1 cellular context compared by ENCODE assay signal in the genomic region with DNA sequence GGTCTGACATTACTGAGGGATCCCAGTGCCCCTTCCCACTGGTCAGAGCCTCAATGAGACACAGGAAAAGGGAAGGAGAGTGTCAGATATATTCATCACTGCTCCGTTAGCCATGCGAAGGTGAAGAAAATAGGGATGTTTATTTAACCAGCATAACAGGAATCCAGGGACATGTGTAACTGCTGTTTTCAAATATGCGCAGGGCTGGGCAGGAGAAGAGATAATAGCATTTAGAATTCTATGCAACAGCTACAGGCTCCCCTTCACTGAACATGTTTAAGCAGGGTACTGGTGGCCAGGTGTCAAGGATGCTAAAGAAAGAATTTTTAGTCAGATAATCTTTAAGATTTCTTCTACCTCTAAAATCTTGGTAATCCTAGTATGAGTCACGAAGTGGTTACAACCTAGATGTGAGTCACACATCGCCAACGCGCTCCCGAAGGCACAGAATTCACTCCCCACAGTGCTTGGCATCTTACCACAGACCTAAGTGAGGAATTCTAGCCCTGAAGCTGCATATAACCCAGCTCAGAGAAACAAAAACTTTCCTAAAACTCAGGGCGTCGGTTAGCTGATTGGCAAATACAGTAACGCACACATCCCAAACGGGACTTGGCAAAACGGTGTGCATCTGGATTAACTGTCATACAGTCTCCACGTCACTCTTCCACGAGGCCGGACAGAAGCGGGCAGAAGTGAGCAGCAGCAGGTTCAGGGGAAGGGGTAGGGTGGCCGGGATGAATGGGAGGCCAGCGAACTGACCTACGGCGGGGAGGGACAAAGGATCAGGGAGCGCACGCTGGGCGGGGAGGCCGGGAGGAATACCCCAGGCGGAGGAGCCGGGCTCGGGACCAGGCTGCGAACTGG.
TF ChIP-seq lines count a peak whose summit lies in the region.

No MANE protein-coding gene starts in this region.

TF ChIP-seq in K562, 482 proteins besides CTCF, POLR2A, EP300 and RAD21 (continued from another document and continues in another):
- 0 out of 2 replicates have a peak, but pooled peaks have one; percentile 20 for TF ChIP-seq XRCC5 (IDR thresholded peaks at IDR 0.05; ENCODE audit: low read depth, low read length)
- no peak for TF ChIP-seq USF1 (CRISPR knock-in tag; IDR thresholded peaks at IDR 0.05)
- no peak for TF ChIP-seq E2F3 (CRISPR knock-in tag; IDR thresholded peaks at IDR 0.05)
- no peak for TF ChIP-seq ZNF507 (tag; conservative IDR thresholded peaks at IDR 0.05)
- peak; percentile 0 for TF ChIP-seq CHD1 (IDR thresholded peaks at IDR 0.05; ENCODE audit: low read length)
- TF ChIP-seq ASH1L (IDR thresholded peaks at IDR 0.05; ENCODE audit: borderline replicate concordance, low read depth, partially characterized antibody), result no peak
- TF ChIP-seq, protein P1, sequence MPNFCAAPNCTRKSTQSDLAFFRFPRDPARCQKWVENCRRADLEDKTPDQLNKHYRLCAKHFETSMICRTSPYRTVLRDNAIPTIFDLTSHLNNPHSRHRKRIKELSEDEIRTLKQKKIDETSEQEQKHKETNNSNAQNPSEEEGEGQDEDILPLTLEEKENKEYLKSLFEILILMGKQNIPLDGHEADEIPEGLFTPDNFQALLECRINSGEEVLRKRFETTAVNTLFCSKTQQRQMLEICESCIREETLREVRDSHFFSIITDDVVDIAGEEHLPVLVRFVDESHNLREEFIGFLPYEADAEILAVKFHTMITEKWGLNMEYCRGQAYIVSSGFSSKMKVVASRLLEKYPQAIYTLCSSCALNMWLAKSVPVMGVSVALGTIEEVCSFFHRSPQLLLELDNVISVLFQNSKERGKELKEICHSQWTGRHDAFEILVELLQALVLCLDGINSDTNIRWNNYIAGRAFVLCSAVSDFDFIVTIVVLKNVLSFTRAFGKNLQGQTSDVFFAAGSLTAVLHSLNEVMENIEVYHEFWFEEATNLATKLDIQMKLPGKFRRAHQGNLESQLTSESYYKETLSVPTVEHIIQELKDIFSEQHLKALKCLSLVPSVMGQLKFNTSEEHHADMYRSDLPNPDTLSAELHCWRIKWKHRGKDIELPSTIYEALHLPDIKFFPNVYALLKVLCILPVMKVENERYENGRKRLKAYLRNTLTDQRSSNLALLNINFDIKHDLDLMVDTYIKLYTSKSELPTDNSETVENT (CRISPR knock-in tag; IDR thresholded peaks at IDR 0.05), result no peak
- TF ChIP-seq, protein P2, sequence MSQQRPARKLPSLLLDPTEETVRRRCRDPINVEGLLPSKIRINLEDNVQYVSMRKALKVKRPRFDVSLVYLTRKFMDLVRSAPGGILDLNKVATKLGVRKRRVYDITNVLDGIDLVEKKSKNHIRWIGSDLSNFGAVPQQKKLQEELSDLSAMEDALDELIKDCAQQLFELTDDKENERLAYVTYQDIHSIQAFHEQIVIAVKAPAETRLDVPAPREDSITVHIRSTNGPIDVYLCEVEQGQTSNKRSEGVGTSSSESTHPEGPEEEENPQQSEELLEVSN (IDR thresholded peaks at IDR 0.05; ENCODE audit: borderline replicate concordance in 1 of 2, extremely low read depth in 1 of 2, insufficient read depth in 1 of 2, insufficient read length in 1 of 2, low read depth in 1 of 2, low read length in 1 of 2, poor library complexity in 1 of 2, severe bottlenecking in 1 of 2), result peak in 1 of 2 experiments; percentile 30
- TF ChIP-seq HDAC1 (IDR thresholded peaks at IDR 0.05), result peak in 1 of 2 experiments; percentile 82; a peak in 2 of 4 replicates
- TF ChIP-seq ZC3H4 (CRISPR knock-in tag; IDR thresholded peaks at IDR 0.05; ENCODE audit: borderline replicate concordance), result peak; percentile 81; the same call in 1 of the 2 replicates
- no peak for TF ChIP-seq NFYB (IDR thresholded peaks at IDR 0.05; ENCODE audit: extremely low read depth, insufficient read length)
- no peak for TF ChIP-seq FOXA1 (IDR thresholded peaks at IDR 0.05; ENCODE audit: borderline replicate concordance)
- TF ChIP-seq CTCFL (IDR thresholded peaks at IDR 0.05; ENCODE audit: borderline replicate concordance, insufficient read depth, low read depth, low read length, poor library complexity, severe bottlenecking), result no peak
- TF ChIP-seq, protein P3, sequence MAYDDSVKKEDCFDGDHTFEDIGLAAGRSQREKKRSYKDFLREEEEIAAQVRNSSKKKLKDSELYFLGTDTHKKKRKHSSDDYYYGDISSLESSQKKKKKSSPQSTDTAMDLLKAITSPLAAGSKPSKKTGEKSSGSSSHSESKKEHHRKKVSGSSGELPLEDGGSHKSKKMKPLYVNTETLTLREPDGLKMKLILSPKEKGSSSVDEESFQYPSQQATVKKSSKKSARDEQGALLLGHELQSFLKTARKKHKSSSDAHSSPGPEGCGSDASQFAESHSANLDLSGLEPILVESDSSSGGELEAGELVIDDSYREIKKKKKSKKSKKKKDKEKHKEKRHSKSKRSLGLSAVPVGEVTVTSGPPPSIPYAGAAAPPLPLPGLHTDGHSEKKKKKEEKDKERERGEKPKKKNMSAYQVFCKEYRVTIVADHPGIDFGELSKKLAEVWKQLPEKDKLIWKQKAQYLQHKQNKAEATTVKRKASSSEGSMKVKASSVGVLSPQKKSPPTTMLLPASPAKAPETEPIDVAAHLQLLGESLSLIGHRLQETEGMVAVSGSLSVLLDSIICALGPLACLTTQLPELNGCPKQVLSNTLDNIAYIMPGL (CRISPR knock-in tag; IDR thresholded peaks at IDR 0.05), result 0 out of 2 replicates have a peak, but pooled peaks have one; percentile 39
- no peak for TF ChIP-seq RBM34 (IDR thresholded peaks at IDR 0.05; ENCODE audit: borderline replicate concordance, insufficient read depth, low read length)
- TF ChIP-seq ESRRA (IDR thresholded peaks at IDR 0.05; ENCODE audit: borderline replicate concordance, low read depth), result no peak
- no peak for TF ChIP-seq HINFP (tag; conservative IDR thresholded peaks at IDR 0.05; ENCODE audit: low read depth)
- TF ChIP-seq ZNF431 (CRISPR knock-in tag; IDR thresholded peaks at IDR 0.05), result no peak
- no peak for TF ChIP-seq PTBP1 (IDR thresholded peaks at IDR 0.05; ENCODE audit: low read depth, low read length)
- TF ChIP-seq MAFF (IDR thresholded peaks at IDR 0.05; ENCODE audit: low read length), result no peak
- no peak for TF ChIP-seq SAFB (IDR thresholded peaks at IDR 0.05; ENCODE audit: borderline replicate concordance, low read depth, low read length)
- TF ChIP-seq DMBX1 (CRISPR knock-in tag; IDR thresholded peaks at IDR 0.05; ENCODE audit: borderline replicate concordance), result no peak
- no peak for TF ChIP-seq NR4A1 (CRISPR knock-in tag; IDR thresholded peaks at IDR 0.05)
- no peak for TF ChIP-seq NR4A1 (tag; IDR thresholded peaks at IDR 0.05)
- TF ChIP-seq NR2C1 (IDR thresholded peaks at IDR 0.05), result no peak
- TF ChIP-seq NR2C1 (tag; IDR thresholded peaks at IDR 0.05), result no peak
- peak; percentile 77 for TF ChIP-seq SMARCE1 (IDR thresholded peaks at IDR 0.05)
- no peak for TF ChIP-seq CBX3 (IDR thresholded peaks at IDR 0.05; ENCODE audit: borderline replicate concordance in 1 of 2, low read length in 2 of 2)
- TF ChIP-seq, protein P4, sequence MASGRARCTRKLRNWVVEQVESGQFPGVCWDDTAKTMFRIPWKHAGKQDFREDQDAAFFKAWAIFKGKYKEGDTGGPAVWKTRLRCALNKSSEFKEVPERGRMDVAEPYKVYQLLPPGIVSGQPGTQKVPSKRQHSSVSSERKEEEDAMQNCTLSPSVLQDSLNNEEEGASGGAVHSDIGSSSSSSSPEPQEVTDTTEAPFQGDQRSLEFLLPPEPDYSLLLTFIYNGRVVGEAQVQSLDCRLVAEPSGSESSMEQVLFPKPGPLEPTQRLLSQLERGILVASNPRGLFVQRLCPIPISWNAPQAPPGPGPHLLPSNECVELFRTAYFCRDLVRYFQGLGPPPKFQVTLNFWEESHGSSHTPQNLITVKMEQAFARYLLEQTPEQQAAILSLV (tag; IDR thresholded peaks at IDR 0.05), result no peak
- TF ChIP-seq ZNF184 (CRISPR knock-in tag; IDR thresholded peaks at IDR 0.05), result no peak
- TF ChIP-seq CHD7 (IDR thresholded peaks at IDR 0.05; ENCODE audit: low read depth, low read length), result no peak
